8 cellular contexts compared by ENCODE assay signal in the genomic region with DNA sequence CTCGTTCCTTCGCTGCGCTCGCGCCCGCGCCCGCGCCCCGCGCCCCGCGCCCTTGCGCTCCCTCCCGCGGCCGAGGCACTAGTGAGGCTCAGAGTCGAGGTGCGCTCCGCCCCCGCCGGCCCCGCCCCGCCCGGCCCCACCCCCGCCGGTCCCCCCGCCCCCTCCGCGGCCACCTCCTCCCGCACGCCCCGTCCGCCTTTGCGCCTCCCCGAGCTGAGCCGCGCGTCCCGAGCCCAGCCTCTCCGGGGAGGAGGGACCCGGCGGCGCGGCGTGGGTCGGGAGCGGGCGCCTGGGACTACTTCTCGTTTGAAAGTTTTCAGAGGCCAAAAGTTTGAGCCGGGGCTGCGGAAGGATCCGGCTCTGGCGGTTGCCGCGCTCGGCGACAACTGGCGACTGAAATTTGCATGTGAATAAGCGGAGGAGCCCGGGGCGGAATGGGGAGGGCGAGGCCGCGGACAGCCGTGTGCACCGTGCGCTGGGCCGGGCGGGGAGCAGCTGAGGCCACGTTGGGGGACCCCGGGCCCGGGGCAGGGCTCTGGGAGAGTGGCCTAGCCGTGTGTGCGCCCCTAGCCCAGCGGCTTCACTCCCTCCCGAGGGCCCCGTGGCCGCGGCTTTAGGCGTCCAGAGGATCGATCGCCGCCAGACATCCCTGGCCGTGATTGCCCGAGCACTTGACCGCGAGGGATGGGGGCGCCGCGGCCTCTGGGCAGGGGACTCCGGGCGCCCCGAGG. TPM values are rescaled to one million over a fixed set of nuclear protein-coding genes. Genes with fewer than 3 reads are reported as not detected.
DNase-seq lines count a peak whose midpoint lies in the region; ATAC-seq and TF ChIP-seq lines count a peak whose summit lies in the region.

A gene (minus strand): TSS at position 83 of the 731 bp plus-strand sequence. CDS start 262 bp downstream, outside the sequence.

- H3K9me2 ChIP-seq in DOHH2 (replicated peaks; ENCODE audit: control insufficient read depth, low read length): no peaks in the 10 kb centered on the region

- peak within 1 kb of the TSS; percentile 92 for H3K4me3 ChIP-seq in DOHH2 (ENCODE audit: low read length)

- H3F3A ChIP-seq in DOHH2 (ENCODE audit: control insufficient read depth, insufficient read depth): no peaks in the 10 kb centered on the region

- ATAC-seq in GM21526 (IDR thresholded peaks at IDR 0.05; ENCODE audit: low FRiP score, unreplicated experiment): peak; percentile 59

- H3K36me3 ChIP-seq in DOHH2 (ENCODE audit: control insufficient read depth, low read length): peaks cover 15% of the 10 kb centered on the region; the same call in 1 of the 2 replicates

- no peaks in the 10 kb centered on the region for H3K9me3 Mint-ChIP-seq in type B pancreatic cell

- DNase-seq in HuH-7.5 (ENCODE audit: low spot score): peak; percentile 95
- peak; percentile 81 to 83 for DNase-seq in SW 1271 (lab: John Stamatoyannopoulos, UW)
- peak; percentile 67 for DNase-seq in activated naive CD8-positive, alpha-beta T cell treated with anti-CD3 and anti-CD28 coated beads, Interleukin-2, amount 50 U/mL, for 16 hours (ENCODE audit: low read depth, low spot score)
- peak; percentile 98 for DNase-seq in cardiac septum (ENCODE audit: low spot score)
- DNase-seq in posterior cingulate gyrus: peak; percentile 70 to 97 (median 81)
- DNase-seq in type B pancreatic cell (ENCODE audit: extremely low spot score, unreplicated experiment): peak; percentile 91

- H3K36me3 Mint-ChIP-seq in type B pancreatic cell: no peaks in the 10 kb centered on the region

- no peaks in the 10 kb centered on the region for H3K27me3 ChIP-seq in DOHH2 (ENCODE audit: control insufficient read depth, low read length)

- peak within 1 kb of the TSS; percentile 82 for H3K27ac Mint-ChIP-seq in type B pancreatic cell

- TF ChIP-seq CTCF in DOHH2 (IDR thresholded peaks at IDR 0.05; ENCODE audit: low read depth, low read length, poor library complexity, severe bottlenecking) (no peak), type B pancreatic cell (conservative IDR thresholded peaks at IDR 0.05) (peak; percentile 56)

- H3K27me3 Mint-ChIP-seq in type B pancreatic cell: no peaks in the 10 kb centered on the region

- peaks cover 27% of the 10 kb centered on the region for H3K79me2 ChIP-seq in DOHH2 (ENCODE audit: control insufficient read depth, low read length)

- H3K4me1 Mint-ChIP-seq in type B pancreatic cell (ENCODE audit: unreplicated experiment): no peaks in the 10 kb centered on the region

- H3K9me3 ChIP-seq in DOHH2 (ENCODE audit: control insufficient read depth, insufficient read depth, low read length): no peaks in the 10 kb centered on the region

- intact Hi-C loops in cardiac septum (cut with DNase I): loop anchor here (2.0 to 5.0 kb wide), 3 partner anchors 19 to 71 kb away; no protein-coding TSS in a partner anchor
- intact Hi-C loops in posterior cingulate gyrus (cut with DNase I): loop anchor here (5.0 to 10.0 kb wide), 2 partner anchors 34 to 69 kb away; no protein-coding TSS in a partner anchor

- H3K4me1 ChIP-seq in DOHH2 (ENCODE audit: control insufficient read depth, low read length): peaks cover 29% of the 10 kb centered on the region

- peaks cover 12% of the 10 kb centered on the region for H4K20me1 ChIP-seq in DOHH2 (ENCODE audit: control insufficient read depth, insufficient read depth, low read depth, low read length)

- H3K27ac ChIP-seq in DOHH2 (ENCODE audit: low read depth, low read length): peak within 1 kb of the TSS; percentile 84

- peak within 1 kb of the TSS; percentile 98 for H3K4me2 ChIP-seq in DOHH2 (ENCODE audit: low read length)

- peak within 1 kb of the TSS; percentile 92 for H3K4me3 Mint-ChIP-seq in type B pancreatic cell

RNA-seq across cellular contexts. Expression of the gene that starts here (rescaled TPM):
- total RNA-seq in cardiac septum (29.7 TPM), type B pancreatic cell (ENCODE audit: low replicate concordance) (36.5 and 53.1 TPM in 2 replicates)

Comparison
In these comparisons a context has a peak if more than half of its experiments do, and no peak if none do; other contexts are left out.
1. Peak in every context shown above with its lines: DNase-seq, ATAC-seq, H3K4me3 ChIP-seq and H3K27ac ChIP-seq.